ENCODE assay signal across 11 cellular contexts in the genomic region with DNA sequence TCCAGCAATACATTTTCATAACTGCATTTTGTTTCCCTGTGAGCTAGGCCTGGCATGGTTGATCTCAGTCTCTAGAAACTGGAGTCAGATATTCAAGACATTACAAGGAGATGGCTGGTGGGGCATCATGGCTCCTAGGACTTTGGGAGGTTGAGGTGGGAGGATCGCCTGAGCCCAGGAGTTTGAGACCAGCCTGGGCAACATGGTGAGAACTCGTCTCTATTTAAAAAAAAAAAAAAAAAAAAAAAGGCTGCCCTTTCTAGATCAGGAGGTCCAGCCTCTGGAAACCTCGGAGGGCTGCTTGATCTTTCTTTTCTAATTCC. TPM values are rescaled to one million over a fixed set of nuclear protein-coding genes. Genes with fewer than 3 reads are reported as not detected.
DNase-seq lines count a peak whose midpoint lies in the region; ATAC-seq and TF ChIP-seq lines count a peak whose summit lies in the region.
"Had no signal": no experiment of that assay in that cellular context is flagged by ENCODE, and none has a peak within 500 bp of the region (broad histone marks: within the 10 kb centered on the region; RNA-seq: fewer than 3 reads in every experiment).

No MANE protein-coding gene starts in this region.

- no peaks in the 10 kb centered on the region for H3K27me3 ChIP-seq in breast epithelium
- H3K27me3 ChIP-seq: BE2C had no signal

- intact Hi-C loops in breast epithelium (cut with DNase I; ENCODE audit: low total_unique reads) = no loop called here

- peaks cover 11% of the 10 kb centered on the region for H3K36me3 Mint-ChIP-seq in stimulated activated naive CD8-positive, alpha-beta T cell treated with anti-CD3 and anti-CD28 coated beads, Interleukin-15, Interleukin-2, amounts not matched to agents 100 ng/mL and 50 ng/mL, for 24 hours (ENCODE audit: low read depth)
- peaks cover 6 to 7% of the 10 kb centered on the region in 2 donors for H3K36me3 Mint-ChIP-seq in naive B cell

- H3K4me3 ChIP-seq in breast epithelium = peak overlapping the region in 2 of 3 donors; percentile 59 to 71

- peaks cover 36% of the 10 kb centered on the region for H3K4me1 Mint-ChIP-seq in stimulated activated naive CD8-positive, alpha-beta T cell treated with anti-CD3 and anti-CD28 coated beads, Interleukin-15, Interleukin-2, amounts not matched to agents 100 ng/mL and 50 ng/mL, for 24 hours (ENCODE audit: low read depth)
- H3K4me1 Mint-ChIP-seq in naive B cell = peaks cover 29 to 41% (median 40%) of the 10 kb centered on the region in 3 donors

- H3K4me1 ChIP-seq in breast epithelium = peaks cover 7 to 14% of the 10 kb centered on the region in 2 donors
- H3K4me1 ChIP-seq: BE2C had no signal

- no peaks in the 10 kb centered on the region for H3K27me3 Mint-ChIP-seq in stimulated activated naive CD8-positive, alpha-beta T cell treated with anti-CD3 and anti-CD28 coated beads, Interleukin-15, Interleukin-2, amounts not matched to agents 100 ng/mL and 50 ng/mL, for 24 hours
- peaks cover 0 to 5% (median 0%) of the 10 kb centered on the region in 3 donors for H3K27me3 Mint-ChIP-seq in naive B cell

- peak overlapping the region; percentile 97 for H3K4me3 Mint-ChIP-seq in stimulated activated naive CD8-positive, alpha-beta T cell treated with anti-CD3 and anti-CD28 coated beads, Interleukin-15, Interleukin-2, amounts not matched to agents 100 ng/mL and 50 ng/mL, for 24 hours
- H3K4me3 Mint-ChIP-seq in naive B cell = peak overlapping the region; percentile 84 to 98 (median 94)

- H3K27ac Mint-ChIP-seq in stimulated activated naive CD8-positive, alpha-beta T cell treated with anti-CD3 and anti-CD28 coated beads, Interleukin-15, Interleukin-2, amounts not matched to agents 100 ng/mL and 50 ng/mL, for 24 hours = peak overlapping the region; percentile 86
- H3K27ac Mint-ChIP-seq in naive B cell = peak overlapping the region in 5 of 6 donors; percentile 95 to 98 (median 96)

- no peaks in the 10 kb centered on the region for H3K9me3 Mint-ChIP-seq in stimulated activated naive CD8-positive, alpha-beta T cell treated with anti-CD3 and anti-CD28 coated beads, Interleukin-15, Interleukin-2, amounts not matched to agents 100 ng/mL and 50 ng/mL, for 24 hours
- H3K9me3 Mint-ChIP-seq in naive B cell = no peaks in the 10 kb centered on the region

- no peaks in the 10 kb centered on the region for H3K36me3 ChIP-seq in breast epithelium
- H3K36me3 ChIP-seq: BE2C had no signal

- no peak for DNase-seq in stimulated activated naive CD8-positive, alpha-beta T cell treated with anti-CD3 and anti-CD28 coated beads, Interleukin-15, Interleukin-2, amounts not matched to agents 100 U/mL and 50 U/mL, for 24 hours
- no peak for DNase-seq in breast epithelium (ENCODE audit: low spot score in 2 of 2)
- no peak for DNase-seq in naive B cell
- no peak for DNase-seq in HCEC 1CT
- no peak for DNase-seq in NCI-H1436 (lab: John Stamatoyannopoulos, UW)
- no peak for DNase-seq in Kasumi-1 (lab: John Stamatoyannopoulos, UW)
- DNase-seq: amygdala, BE2C, SW 1271 had no signal

- TF ChIP-seq CTCF in breast epithelium (IDR thresholded peaks at IDR 0.05) = no peak

- TF ChIP-seq POLR2A in breast epithelium (IDR thresholded peaks at IDR 0.05) = no peak

- H3K27ac ChIP-seq in breast epithelium = peak overlapping the region; percentile 92 to 98

- ATAC-seq in stimulated activated naive CD8-positive, alpha-beta T cell treated with anti-CD3 and anti-CD28 coated beads, Interleukin-15, Interleukin-2, amounts not matched to agents 100 U/mL and 50 U/mL, for 24 hours = no peak
- ATAC-seq in naive B cell (ENCODE audit: low read depth in 2 of 2) (no peak), HG03280 (IDR thresholded peaks at IDR 0.05; ENCODE audit: unreplicated experiment) (no peak)

- H3K9me3 ChIP-seq in breast epithelium = no peaks in the 10 kb centered on the region
- H3K9me3 ChIP-seq: BE2C had no signal

RNA-seq across cellular contexts. Expression of gene VAMP8, which starts 0.4 kb away (rescaled TPM):
- total RNA-seq in breast epithelium = 100 to 1,000 TPM in 1 of 3 donors, 10 to 100 TPM in 2; 23.2 to 127 (median 55.7) TPM
- polyA plus RNA-seq in naive B cell (ENCODE audit: low read depth in 6 of 6) = 100 to 1,000 TPM; 262 to 339 (median 305) TPM

RNA-seq across cellular contexts. Expression of gene VAMP5, which starts 7.2 kb away (rescaled TPM):
- total RNA-seq in breast epithelium = 10 to 100 TPM; 33.8 to 92.0 (median 50.8) TPM
- polyA plus RNA-seq in naive B cell (ENCODE audit: low read depth in 6 of 6) = 10 to 100 TPM; 33.3 to 68.5 (median 49.9) TPM

RNA-seq across cellular contexts. Expression of gene GGCX, which starts 15.7 kb away (rescaled TPM):
- total RNA-seq in breast epithelium = 10 to 100 TPM; 26.7 to 35.1 (median 31.8) TPM
- polyA plus RNA-seq in naive B cell (ENCODE audit: low read depth in 6 of 6) = 10 to 100 TPM; 12.1 to 22.2 (median 16.2) TPM

RNA-seq across cellular contexts. Expression of gene RNF181, which starts 18.5 kb away (rescaled TPM):
- total RNA-seq in breast epithelium = 100 to 1,000 TPM; 131 to 243 (median 161) TPM
- polyA plus RNA-seq in naive B cell (ENCODE audit: low read depth in 6 of 6) = 100 to 1,000 TPM; 152 to 207 (median 187) TPM

RNA-seq across cellular contexts. Expression of gene TMEM150A, which starts 25.5 kb away (rescaled TPM):
- 10 to 100 TPM; 20.8 to 40.0 (median 22.6) TPM for total RNA-seq in breast epithelium
- 10 to 100 TPM; 11.8 to 25.0 (median 14.5) TPM for polyA plus RNA-seq in naive B cell (ENCODE audit: low read depth in 6 of 6)
